ENCODE assay signal across 9 cellular contexts in the genomic region with DNA sequence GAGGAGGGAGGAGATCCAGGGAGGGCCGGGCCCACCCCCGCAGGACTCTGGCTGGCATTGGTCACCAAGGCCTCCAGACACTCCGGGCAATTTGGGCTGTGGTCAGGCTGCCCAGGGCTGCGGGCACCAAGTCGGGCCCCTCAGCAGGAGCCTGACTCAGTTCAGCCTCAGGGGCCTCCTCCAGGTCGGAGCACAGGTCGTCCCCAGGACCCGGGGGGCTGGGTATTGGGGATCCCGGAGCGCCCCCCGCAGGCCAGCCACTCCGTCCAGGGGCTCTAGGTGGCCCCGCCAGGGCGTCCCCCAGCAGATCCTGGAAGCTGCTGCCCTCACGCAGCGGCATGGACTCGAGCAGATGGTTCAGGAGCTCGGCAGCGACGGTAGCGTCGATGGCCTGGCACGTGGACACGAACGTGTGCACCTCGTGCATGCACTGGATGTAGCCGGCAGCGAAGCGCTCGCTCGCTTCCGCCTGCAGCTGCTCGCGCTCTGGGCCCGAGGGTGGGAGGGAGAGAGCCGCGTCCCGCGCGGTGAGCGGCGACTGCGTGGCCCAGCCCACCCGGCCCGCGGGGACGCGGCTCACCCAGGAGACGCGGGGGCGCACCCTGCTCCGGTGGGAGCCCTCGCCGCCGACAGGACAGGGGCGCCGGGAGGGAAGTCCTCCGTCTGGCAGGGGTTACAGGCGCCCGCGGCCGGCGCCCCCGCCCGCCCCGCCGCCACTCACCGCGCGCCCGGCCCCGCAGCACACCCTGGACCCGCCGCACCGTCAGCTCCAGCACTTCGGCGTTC. TPM values are rescaled to one million over a fixed set of nuclear protein-coding genes. Genes with fewer than 3 reads are reported as not detected.
DNase-seq lines count a peak whose midpoint lies in the region; ATAC-seq, FAIRE-seq and TF ChIP-seq lines count a peak whose summit lies in the region.
"Had no signal": no experiment of that assay in that cellular context is flagged by ENCODE, and none has a peak within 500 bp of the region (broad histone marks: within the 10 kb centered on the region; RNA-seq: fewer than 3 reads in every experiment).

No MANE protein-coding gene starts in this region.

- peaks cover 6% of the 10 kb centered on the region; the same call in 1 of the 2 replicates for H4K20me1 ChIP-seq in GM23338 (replicated peaks; ENCODE audit: insufficient read depth)

- DNase-seq in CD8-positive, alpha-beta memory T cell, result peak; percentile 20 to 61 (median 34)
- DNase-seq in GM23338 (ENCODE audit: low spot score) (peak; percentile 56), SJCRH30 (peak; percentile 51 to 52), bronchial epithelial cell (ENCODE audit: low read depth) (no peak), neural crest cell (ENCODE audit: low read depth, low spot score) (no peak), RCC 7860 (ENCODE audit: low spot score) (no peak), SW 1271 (lab: John Stamatoyannopoulos, UW) (no peak)

- CTCF ChIA-PET in CD8-positive, alpha-beta memory T cell (lab: Charles Lee), result no interaction called here

- no peaks in the 10 kb centered on the region for H3K9me3 ChIP-seq in CD8-positive, alpha-beta memory T cell (ENCODE audit: low read length)
- no peaks in the 10 kb centered on the region for H3K9me3 ChIP-seq in SJCRH30 (replicated peaks)

- no peaks in the 10 kb centered on the region for H3K79me2 ChIP-seq in GM23338 (replicated peaks; ENCODE audit: insufficient read depth)

- H3K36me3 Mint-ChIP-seq in CD8-positive, alpha-beta memory T cell, result peaks cover 0 to 1% (median 0%) of the 10 kb centered on the region in 3 donors
- H3K36me3 Mint-ChIP-seq in GM23338 (ENCODE audit: low read depth), result peaks cover 7% of the 10 kb centered on the region
- peaks cover 6% of the 10 kb centered on the region for H3K36me3 Mint-ChIP-seq in neural crest cell (ENCODE audit: low read depth)

- TF ChIP-seq CTCF in GM23338 (conservative IDR thresholded peaks at IDR 0.05; ENCODE audit: low read depth in 2 of 2), result peak in 1 of 2 experiments; percentile 38; a peak in 3 of 4 replicates
- no peak for TF ChIP-seq CTCF in bronchial epithelial cell (IDR thresholded peaks at IDR 0.05; ENCODE audit: insufficient read depth, low read length, severe bottlenecking)
- TF ChIP-seq CTCF in neural crest cell (conservative IDR thresholded peaks at IDR 0.05), result no peak

- H3K4me1 ChIP-seq in CD8-positive, alpha-beta memory T cell (ENCODE audit: insufficient read depth, low read length), result peaks cover 6% of the 10 kb centered on the region
- H3K4me1 ChIP-seq in GM23338 (ENCODE audit: insufficient read depth) (peaks cover 7% of the 10 kb centered on the region; the same call in 1 of the 2 replicates), SJCRH30 (peaks cover 25% of the 10 kb centered on the region)

- H3K36me3 ChIP-seq in CD8-positive, alpha-beta memory T cell (ENCODE audit: insufficient read depth, low read length), result no peaks in the 10 kb centered on the region
- H3K36me3 ChIP-seq in GM23338 (ENCODE audit: insufficient read depth), result no peaks in the 10 kb centered on the region
- H3K36me3 ChIP-seq in SJCRH30, result no peaks in the 10 kb centered on the region
- no peaks in the 10 kb centered on the region for H3K36me3 ChIP-seq in bronchial epithelial cell (ENCODE audit: control insufficient read depth, insufficient read depth, low read length)

- peaks cover 3% of the 10 kb centered on the region for H3K9me2 ChIP-seq in GM23338 (ENCODE audit: insufficient read depth)

- POLR2A ChIA-PET in CD8-positive, alpha-beta memory T cell (lab: Charles Lee), result no interaction called here

- H2AFZ ChIP-seq in GM23338, result no peak overlapping the region

- FAIRE-seq in bronchial epithelial cell (lab: Jason Lieb, UNC) (no peak), RCC 7860 (lab: Jason Lieb, UNC) (no peak)
- FAIRE-seq: islet of Langerhans had no signal

- peaks cover 8 to 28% (median 13%) of the 10 kb centered on the region in 3 donors for H3K4me1 Mint-ChIP-seq in CD8-positive, alpha-beta memory T cell
- H3K4me1 Mint-ChIP-seq in GM23338, result peaks cover 20% of the 10 kb centered on the region
- H3K4me1 Mint-ChIP-seq in neural crest cell, result peaks cover 42% of the 10 kb centered on the region

- peaks cover 4% of the 10 kb centered on the region for H3K27me3 ChIP-seq in CD8-positive, alpha-beta memory T cell (ENCODE audit: insufficient read depth, low read length, poor library complexity, severe bottlenecking)
- H3K27me3 ChIP-seq in GM23338 (ENCODE audit: insufficient read depth), result peaks cover 64% of the 10 kb centered on the region
- no peaks in the 10 kb centered on the region for H3K27me3 ChIP-seq in SJCRH30
- H3K27me3 ChIP-seq in bronchial epithelial cell (ENCODE audit: control insufficient read depth, insufficient read depth, low read length), result peaks cover 8% of the 10 kb centered on the region

- H3K4me3 ChIP-seq in CD8-positive, alpha-beta memory T cell (ENCODE audit: low read length), result no peak overlapping the region
- H3K4me3 ChIP-seq in GM23338, result peak overlapping the region; percentile 64; the same call in 1 of the 2 replicates
- peak overlapping the region; percentile 81 for H3K4me3 ChIP-seq in SJCRH30
- peak overlapping the region; percentile 59 for H3K4me3 ChIP-seq in bronchial epithelial cell (ENCODE audit: low read depth, low read length)

- peak overlapping the region; percentile 64 for H3K4me2 ChIP-seq in GM23338

- H3K27ac Mint-ChIP-seq in CD8-positive, alpha-beta memory T cell, result no peak overlapping the region
- H3K27ac Mint-ChIP-seq in GM23338 (no peak overlapping the region), neural crest cell (ENCODE audit: unreplicated experiment) (no peak overlapping the region)

- peak overlapping the region in 6 of 7 donors; percentile 45 to 76 (median 60) for H3K4me3 Mint-ChIP-seq in CD8-positive, alpha-beta memory T cell
- H3K4me3 Mint-ChIP-seq in GM23338 (peak overlapping the region; percentile 62; the same call in 2 of the 3 replicates), neural crest cell (peak overlapping the region; percentile 81)

- ATAC-seq in GM23338, result no peak
- no peak for ATAC-seq in HG02870 (IDR thresholded peaks at IDR 0.05; ENCODE audit: unreplicated experiment)

- no peaks in the 10 kb centered on the region for H3K9me3 Mint-ChIP-seq in CD8-positive, alpha-beta memory T cell
- peaks cover 8% of the 10 kb centered on the region for H3K9me3 Mint-ChIP-seq in GM23338
- peaks cover 6% of the 10 kb centered on the region for H3K9me3 Mint-ChIP-seq in neural crest cell

- peaks cover 4% of the 10 kb centered on the region; the same call in 1 of the 2 replicates for H3F3A ChIP-seq in GM23338 (replicated peaks; ENCODE audit: low read depth)

- no peak overlapping the region for H3K27ac ChIP-seq in CD8-positive, alpha-beta memory T cell (ENCODE audit: low read depth, low read length)
- H3K27ac ChIP-seq in GM23338 (ENCODE audit: low read depth), result no peak overlapping the region
- H3K27ac ChIP-seq in SJCRH30, result no peak overlapping the region

- peaks cover 14 to 22% of the 10 kb centered on the region in 2 donors for H3K27me3 Mint-ChIP-seq in CD8-positive, alpha-beta memory T cell
- H3K27me3 Mint-ChIP-seq in GM23338 (ENCODE audit: insufficient read depth, low read depth, poor library complexity) (peaks cover 44% of the 10 kb centered on the region), neural crest cell (ENCODE audit: low read depth) (no peaks in the 10 kb centered on the region)

TF ChIP-seq in GM23338, 12 proteins besides CTCF, POLR2A, EP300 and RAD21:
- peak; percentile 18; the same call in 1 of the 2 replicates for TF ChIP-seq CREB1 (CRISPR knock-in tag; IDR thresholded peaks at IDR 0.05; ENCODE audit: low read depth)
- TF ChIP-seq, protein P1, sequence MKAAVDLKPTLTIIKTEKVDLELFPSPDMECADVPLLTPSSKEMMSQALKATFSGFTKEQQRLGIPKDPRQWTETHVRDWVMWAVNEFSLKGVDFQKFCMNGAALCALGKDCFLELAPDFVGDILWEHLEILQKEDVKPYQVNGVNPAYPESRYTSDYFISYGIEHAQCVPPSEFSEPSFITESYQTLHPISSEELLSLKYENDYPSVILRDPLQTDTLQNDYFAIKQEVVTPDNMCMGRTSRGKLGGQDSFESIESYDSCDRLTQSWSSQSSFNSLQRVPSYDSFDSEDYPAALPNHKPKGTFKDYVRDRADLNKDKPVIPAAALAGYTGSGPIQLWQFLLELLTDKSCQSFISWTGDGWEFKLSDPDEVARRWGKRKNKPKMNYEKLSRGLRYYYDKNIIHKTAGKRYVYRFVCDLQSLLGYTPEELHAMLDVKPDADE (IDR thresholded peaks at IDR 0.05), result no peak

RNA-seq across cellular contexts. Expression of gene HES6, which starts 0.9 kb away (rescaled TPM):
- total RNA-seq in CD8-positive, alpha-beta memory T cell, result 1 to 10 TPM; 4.7 to 5.1 TPM
- 2.2 TPM for polyA plus RNA-seq in CD8-positive, alpha-beta memory T cell
- 76.3 and 85.5 TPM in 2 replicates for total RNA-seq in GM23338 (2014; rRNA removed; shearing (Covaris generic))
- polyA plus RNA-seq in GM23338 (2016; fragmentation: Nextera tagmentation; extraction: Ambion mirVana), result 38.8 and 42.7 TPM in 2 replicates
- 44.9 and 46.1 TPM in 2 replicates for total RNA-seq in SJCRH30 (2014; rRNA removed; shearing (Covaris generic))
- total RNA-seq in bronchial epithelial cell, result 36.1 and 44.3 TPM in 2 replicates
- 143 and 152 TPM in 2 replicates for total RNA-seq in neural crest cell

RNA-seq across cellular contexts. Expression of gene ILKAP, which starts 35.5 kb away (rescaled TPM):
- 10 to 100 TPM; 61.9 to 66.2 TPM for total RNA-seq in CD8-positive, alpha-beta memory T cell
- 39.7 TPM for polyA plus RNA-seq in CD8-positive, alpha-beta memory T cell
- total RNA-seq in GM23338 (2014; rRNA removed; shearing (Covaris generic)), result 17.0 and 29.7 TPM in 2 replicates
- polyA plus RNA-seq in GM23338 (2016; fragmentation: Nextera tagmentation; extraction: Ambion mirVana), result 35.9 and 36.3 TPM in 2 replicates
- 59.8 and 71.1 TPM in 2 replicates for total RNA-seq in SJCRH30 (2014; rRNA removed; shearing (Covaris generic))
- total RNA-seq in bronchial epithelial cell (25.0 and 31.4 TPM in 2 replicates), neural crest cell (63.2 and 65.8 TPM in 2 replicates)

RNA-seq across cellular contexts. Expression of gene PER2, which starts 49.5 kb away (rescaled TPM):
- total RNA-seq in CD8-positive, alpha-beta memory T cell, result 10 to 100 TPM; 12.9 to 14.2 TPM
- polyA plus RNA-seq in CD8-positive, alpha-beta memory T cell, result 4.3 TPM
- 4.6 TPM in 2 replicates for total RNA-seq in GM23338 (2014; rRNA removed; shearing (Covaris generic))
- polyA plus RNA-seq in GM23338 (2016; fragmentation: Nextera tagmentation; extraction: Ambion mirVana), result 2.2 and 2.3 TPM in 2 replicates
- total RNA-seq in SJCRH30 (2014; rRNA removed; shearing (Covaris generic)), result 5.3 and 5.9 TPM in 2 replicates
- total RNA-seq in bronchial epithelial cell (11.3 and 19.1 TPM in 2 replicates), neural crest cell (8.6 TPM in 2 replicates)

Comparison
In these comparisons a context has a peak if more than half of its experiments do, and no peak if none do; other contexts are left out.
1. DNase-seq: peak in CD8-positive, alpha-beta memory T cell (5 of 5), GM23338 (single experiment) and SJCRH30 (2 of 2); none in bronchial epithelial cell (single experiment), neural crest cell (single experiment), RCC 7860 (single experiment) and SW 1271 (0 of 2).
2. Peak in every context shown above with its lines, with median percentiles within 50 percentile points of each other: H3K4me3 Mint-ChIP-seq.